In the genomic region with DNA sequence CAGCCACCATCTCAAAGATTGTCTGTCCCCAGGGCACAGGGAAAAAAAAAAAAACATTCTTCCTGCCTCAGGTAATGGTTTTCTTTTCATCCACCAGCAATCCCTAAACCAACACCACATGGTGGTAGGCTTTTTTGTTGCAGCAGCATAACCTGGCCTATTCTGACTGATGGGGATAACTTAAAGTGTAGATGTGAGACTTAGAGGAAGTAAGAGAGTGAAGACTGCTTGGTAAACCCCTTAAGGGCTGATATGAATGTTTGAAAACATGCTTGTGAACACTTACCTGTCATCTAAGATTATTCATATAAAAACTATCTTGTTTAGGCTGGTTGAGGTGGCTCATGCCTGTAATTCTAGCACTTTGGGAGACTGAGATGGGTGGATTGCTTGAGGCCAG, we compare ENCODE assay signal across 1 cellular context.
TF ChIP-seq lines count a peak whose summit lies in the region.

No MANE protein-coding gene starts in this region.

TF ChIP-seq in HepG2, 621 proteins besides CTCF, POLR2A, EP300 and RAD21:
- no peak for TF ChIP-seq FOXO1 (CRISPR knock-in tag; IDR thresholded peaks at IDR 0.05)
- TF ChIP-seq CHCHD3 (CRISPR knock-in tag; IDR thresholded peaks at IDR 0.05) = no peak
- TF ChIP-seq ZFP36 (IDR thresholded peaks at IDR 0.05; ENCODE audit: borderline replicate concordance, low read depth, low read length, partially characterized antibody) = no peak
- TF ChIP-seq, protein P1, sequence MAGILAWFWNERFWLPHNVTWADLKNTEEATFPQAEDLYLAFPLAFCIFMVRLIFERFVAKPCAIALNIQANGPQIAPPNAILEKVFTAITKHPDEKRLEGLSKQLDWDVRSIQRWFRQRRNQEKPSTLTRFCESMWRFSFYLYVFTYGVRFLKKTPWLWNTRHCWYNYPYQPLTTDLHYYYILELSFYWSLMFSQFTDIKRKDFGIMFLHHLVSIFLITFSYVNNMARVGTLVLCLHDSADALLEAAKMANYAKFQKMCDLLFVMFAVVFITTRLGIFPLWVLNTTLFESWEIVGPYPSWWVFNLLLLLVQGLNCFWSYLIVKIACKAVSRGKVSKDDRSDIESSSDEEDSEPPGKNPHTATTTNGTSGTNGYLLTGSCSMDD (CRISPR knock-in tag; IDR thresholded peaks at IDR 0.05) = no peak
- no peak for TF ChIP-seq TRIM24 (CRISPR knock-in tag; IDR thresholded peaks at IDR 0.05)
- TF ChIP-seq ZXDC (CRISPR knock-in tag; IDR thresholded peaks at IDR 0.05) = no peak
- TF ChIP-seq ZHX2 (IDR thresholded peaks at IDR 0.05; ENCODE audit: low read depth) = no peak
- TF ChIP-seq ZHX2 (CRISPR knock-in tag; IDR thresholded peaks at IDR 0.05; ENCODE audit: borderline replicate concordance) = no peak
- TF ChIP-seq ZNF12 (CRISPR knock-in tag; IDR thresholded peaks at IDR 0.05) = peak; percentile 97
- no peak for TF ChIP-seq U2AF1 (optimal IDR thresholded peaks at IDR 0.05; ENCODE audit: low read depth, low read length)
